ENCODE assay signal across 1 cellular context in genomic region chr12:1502441-1502785, GRCh38.
TF ChIP-seq lines count a peak whose summit lies in the region.

No MANE protein-coding gene starts in this region.

TF ChIP-seq in IMR-90, 13 proteins besides CTCF, POLR2A, EP300 and RAD21 (continued from another document):
- TF ChIP-seq CEBPB (IDR thresholded peaks at IDR 0.05; ENCODE audit: low read depth, low read length) (no peak), RFX5 (IDR thresholded peaks at IDR 0.05; ENCODE audit: low read depth, low read length) (no peak)
